In the genomic region with DNA sequence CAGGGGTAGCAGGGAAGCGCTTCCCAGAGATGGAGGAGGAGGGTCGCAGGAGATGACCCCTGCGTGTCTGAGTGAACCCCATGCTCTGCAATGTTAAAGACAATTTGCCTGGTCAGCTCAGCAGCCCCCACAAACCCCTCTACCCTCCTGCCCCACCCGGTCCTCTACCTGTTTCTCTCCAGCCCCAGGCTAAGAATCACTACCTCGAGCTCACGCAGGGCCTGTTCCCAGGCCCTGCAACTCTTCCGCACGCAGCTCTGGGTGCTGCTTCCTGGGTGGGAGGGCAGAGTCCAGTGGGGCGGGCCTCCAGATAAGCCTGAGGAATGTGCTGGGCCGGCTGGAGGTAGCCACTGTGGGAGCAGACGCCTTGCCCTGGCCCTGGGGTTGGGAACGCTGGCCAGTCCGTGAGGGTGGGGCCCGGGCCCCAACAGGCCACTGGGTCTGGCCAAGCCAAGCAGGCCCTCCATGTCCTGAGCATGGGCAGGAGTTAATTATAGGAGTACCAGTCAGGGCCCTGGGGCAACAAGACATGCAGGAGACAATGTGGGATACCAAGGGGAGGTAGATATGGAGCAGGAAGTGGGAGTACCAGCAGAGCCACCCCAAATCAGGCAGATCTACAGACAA, we compare ENCODE assay signal across 11 cellular contexts. TPM values are rescaled to one million over a fixed set of nuclear protein-coding genes. Genes with fewer than 3 reads are reported as not detected.
DNase-seq lines count a peak whose midpoint lies in the region; ATAC-seq and TF ChIP-seq lines count a peak whose summit lies in the region.
"Had no signal": no experiment of that assay in that cellular context is flagged by ENCODE, and none has a peak within 500 bp of the region (broad histone marks: within the 10 kb centered on the region; RNA-seq: fewer than 3 reads in every experiment).

No MANE protein-coding gene starts in this region.

- intact Hi-C loops in left ventricle myocardium inferior (cut with micrococcal nuclease): no loop called here
- intact Hi-C loops in posterior vena cava (cut with DNase I): no loop called here

- no peaks in the 10 kb centered on the region for H3K36me3 Mint-ChIP-seq in T-helper 17 cell (ENCODE audit: low read depth)
- H3K36me3 Mint-ChIP-seq in T-cell: no peaks in the 10 kb centered on the region

- CTCF ChIA-PET in T-cell (lab: Charles Lee): no interaction called here

- DNase-seq in COLO668 (lab: John Stamatoyannopoulos, UW; ENCODE audit: unreplicated experiment): peak; percentile 13
- DNase-seq in T-helper 17 cell: no peak
- DNase-seq in left ventricle myocardium inferior: peak; percentile 63
- DNase-seq in posterior vena cava (ENCODE audit: low spot score): peak; percentile 89
- DNase-seq in T-cell: no peak
- no peak for DNase-seq in stimulated activated CD4-positive, alpha-beta T cell treated with anti-CD3 and anti-CD28 coated beads, Interleukin-4, amount 100 ng/mL, for 24 hours
- no peak for DNase-seq in NCI-H446 (lab: John Stamatoyannopoulos, UW)
- DNase-seq: activated CD8-positive, alpha-beta memory T cell treated with anti-CD3 and anti-CD28 coated beads, Interleukin-2, amount 50 U/mL, for 4 hours; GF-D8; hippocampal formation had no signal

- POLR2A ChIA-PET in T-cell (lab: Charles Lee): no interaction called here

- H3K27ac Mint-ChIP-seq in T-helper 17 cell (peak overlapping the region; percentile 57), T-cell (no peak overlapping the region)

- ATAC-seq in T-helper 17 cell: no peak
- ATAC-seq in GM18867 (IDR thresholded peaks at IDR 0.05; ENCODE audit: unreplicated experiment): no peak
- no peak for ATAC-seq in T-cell (replicated peaks in 1 of 4)

- peaks cover 62% of the 10 kb centered on the region for H3K4me1 ChIP-seq in left ventricle myocardium inferior

- H3K4me3 ChIP-seq in left ventricle myocardium inferior: peak overlapping the region; percentile 69

- no peak for TF ChIP-seq CTCF in left ventricle myocardium inferior (IDR thresholded peaks at IDR 0.05; ENCODE audit: borderline replicate concordance)

- H3K36me3 ChIP-seq in left ventricle myocardium inferior: no peaks in the 10 kb centered on the region

- H3K4me3 Mint-ChIP-seq in T-helper 17 cell: no peak overlapping the region
- H3K4me3 Mint-ChIP-seq in T-cell: no peak overlapping the region

- no peaks in the 10 kb centered on the region for H3K27me3 Mint-ChIP-seq in T-helper 17 cell
- H3K27me3 Mint-ChIP-seq in T-cell: no peaks in the 10 kb centered on the region

- no peaks in the 10 kb centered on the region for H3K27me3 ChIP-seq in left ventricle myocardium inferior (ENCODE audit: low read depth)

- peaks cover 8% of the 10 kb centered on the region for H3K4me1 Mint-ChIP-seq in T-helper 17 cell
- peaks cover 16 to 23% (median 22%) of the 10 kb centered on the region in 3 donors for H3K4me1 Mint-ChIP-seq in T-cell

- H3K9me3 ChIP-seq in T-helper 17 cell (ENCODE audit: control insufficient read depth, low read length, poor library complexity, severe bottlenecking): no peaks in the 10 kb centered on the region
- no peaks in the 10 kb centered on the region for H3K9me3 ChIP-seq in left ventricle myocardium inferior (replicated peaks)

- H3K9me3 Mint-ChIP-seq in T-cell: no peaks in the 10 kb centered on the region

- H3K27ac ChIP-seq in left ventricle myocardium inferior (replicated peaks): peak overlapping the region; percentile 77

RNA-seq across cellular contexts. Expression of gene DOK4, which starts 6.1 kb away (rescaled TPM):
- 1 to 10 TPM; 1.8 to 2.6 TPM for total RNA-seq in T-helper 17 cell
- 10.0 TPM for total RNA-seq in left ventricle myocardium inferior
- total RNA-seq in posterior vena cava: 10 to 100 TPM; 29.2 to 31.1 TPM
- 1 to 10 TPM; 2.2 to 4.1 (median 3.1) TPM for total RNA-seq in T-cell

RNA-seq across cellular contexts. Expression of gene POLR2C, which starts 17.8 kb away (rescaled TPM):
- total RNA-seq in T-helper 17 cell (10 to 100 TPM; 76.1 to 82.6 TPM), left ventricle myocardium inferior (47.6 TPM), posterior vena cava (10 to 100 TPM; 39.4 to 40.3 TPM), T-cell (10 to 100 TPM; 63.8 to 93.9 (median 69.0) TPM)

RNA-seq across cellular contexts. Expression of gene COQ9, which starts 33.0 kb away (rescaled TPM):
- total RNA-seq in T-helper 17 cell: 10 to 100 TPM; 14.2 to 15.3 TPM
- total RNA-seq in left ventricle myocardium inferior: 234 TPM
- total RNA-seq in posterior vena cava: 10 to 100 TPM; 30.1 to 39.6 TPM
- total RNA-seq in T-cell: 10 to 100 TPM; 18.0 to 35.3 (median 34.2) TPM

RNA-seq across cellular contexts. Expression of gene CIAPIN1, which starts 33.1 kb away (rescaled TPM):
- 10 to 100 TPM; 19.3 to 35.0 TPM for total RNA-seq in T-helper 17 cell
- total RNA-seq in left ventricle myocardium inferior: 43.2 TPM
- 10 to 100 TPM; 23.5 to 33.4 TPM for total RNA-seq in posterior vena cava
- 10 to 100 TPM; 26.5 to 46.8 (median 28.5) TPM for total RNA-seq in T-cell

RNA-seq across cellular contexts. Expression of gene CCDC102A, which starts 56.1 kb away (rescaled TPM):
- total RNA-seq in T-helper 17 cell (1 to 10 TPM; 3.1 to 4.9 TPM), left ventricle myocardium inferior (11.3 TPM), posterior vena cava (10 to 100 TPM; 16.9 to 18.3 TPM), T-cell (10 to 100 TPM in 1 of 5 donors, 1 to 10 TPM in 4; 6.1 to 11.2 (median 6.6) TPM)

Comparison
In these comparisons a context has a peak if more than half of its experiments do, and no peak if none do; other contexts are left out.
1. DNase-seq: peak in COLO668 (single experiment), left ventricle myocardium inferior (single experiment) and posterior vena cava (single experiment); none in T-helper 17 cell (0 of 3), T-cell (0 of 34), stimulated activated CD4-positive, alpha-beta T cell treated with anti-CD3 and anti-CD28 coated beads, Interleukin-4, amount 100 ng/mL, for 24 hours (single experiment) and NCI-H446 (0 of 2).